Comparison of ENCODE assay signal across 13 cellular contexts in the genomic region with DNA sequence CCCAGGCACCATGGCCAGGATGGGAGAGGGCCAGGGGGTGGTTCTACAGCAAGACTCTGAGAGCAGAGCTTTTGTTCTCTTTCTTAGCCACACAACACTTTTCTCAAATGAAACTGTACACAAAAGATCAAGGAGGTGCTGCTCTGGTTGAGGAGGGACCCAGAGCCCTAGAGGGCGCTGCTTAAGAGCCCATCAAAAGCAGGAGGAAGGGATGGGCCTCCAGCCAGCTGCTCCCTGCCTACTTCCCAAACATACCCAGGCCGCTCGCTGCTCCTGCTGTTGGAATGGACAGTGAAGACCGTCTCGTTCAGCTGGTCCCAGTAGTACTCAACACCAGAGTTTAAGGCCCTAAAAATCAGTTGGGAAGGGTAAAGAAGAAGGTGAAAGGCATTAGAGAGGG. TPM values are rescaled to one million over a fixed set of nuclear protein-coding genes. Genes with fewer than 3 reads are reported as not detected.
DNase-seq lines count a peak whose midpoint lies in the region; ATAC-seq, FAIRE-seq and TF ChIP-seq lines count a peak whose summit lies in the region.
"Had no signal": no experiment of that assay in that cellular context is flagged by ENCODE, and none has a peak within 500 bp of the region (broad histone marks: within the 10 kb centered on the region; RNA-seq: fewer than 3 reads in every experiment).

No MANE protein-coding gene starts in this region.

- DNase-seq in A549 (ENCODE audit: low read depth in 1 of 2, low spot score in 1 of 2) = peak in 1 of 2 experiments; percentile 46
- DNase-seq in HCT116 (ENCODE audit: low read depth, low spot score) = no peak
- peak; percentile 48 for DNase-seq in SK-MEL-5 (ENCODE audit: low read depth, low spot score)
- peak; percentile 15 for DNase-seq in fibroblast of pulmonary artery (ENCODE audit: low read depth)
- no peak for DNase-seq in NCI-H748 treated with DMSO at 0.1 percent for 48 hours (lab: John Stamatoyannopoulos, UW)
- no peak for DNase-seq in kidney tubule cell (ENCODE audit: low spot score)
- no peak for DNase-seq in HAP-1 (ENCODE audit: low spot score in 2 of 2)
- DNase-seq in erythroblast (lab: John Stamatoyannopoulos, UW) = no peak
- DNase-seq: activated CD4-positive, alpha-beta T cell treated with anti-CD3 and anti-CD28 coated beads, Interleukin-2, amount 50 U/mL, for 1 hour; activated gamma-delta T cell treated with Interleukin-2 at 50 U/mL for 16 hours; spleen; stimulated activated CD8-positive, alpha-beta memory T cell treated with anti-CD3 and anti-CD28 coated beads, Interleukin-4, amount 100 ng/mL, for 48 hours had no signal

- CTCF ChIA-PET in A549 (lab: Yijun Ruan, JAX) = interaction anchor here (0.7 to 4.5 kb wide), 10 partner anchors 9 to 119 kb away, joined by 3 to 20 read pairs (median 3); a partner anchor contains a TSS
- CTCF ChIA-PET in HCT116 (lab: Charles Lee) = interaction anchor here (1.2 to 1.8 kb wide), 4 partner anchors 9 to 119 kb away, joined by 4 to 6 read pairs (median 4); no protein-coding TSS in a partner anchor

- no peak overlapping the region for H2AFZ ChIP-seq in HCT116 (ENCODE audit: low read depth, low read length, poor library complexity, severe bottlenecking)

- RAD21 ChIA-PET in HCT116 (lab: Charles Lee; ENCODE audit: low non-redundant PET in 1 of 2, low total read pairs in 2 of 2, uncharacterized antibody in 2 of 2, unreplicated experiment in 2 of 2) = no interaction called here

- H3K4me3 ChIP-seq in A549 = no peak overlapping the region
- H3K4me3 ChIP-seq in HCT116 (replicated peaks in 1 of 2; ENCODE audit: low read depth in 1 of 2, low read length in 2 of 2) = no peak overlapping the region
- H3K4me3 ChIP-seq in fibroblast of pulmonary artery (replicated peaks; ENCODE audit: low read depth, low read length) = no peak overlapping the region
- no peak overlapping the region for H3K4me3 ChIP-seq in HAP-1
- H3K4me3 ChIP-seq: SJCRH30, spleen had no signal

- no peaks in the 10 kb centered on the region for H3K27me3 ChIP-seq in HCT116 (ENCODE audit: insufficient read depth, low read length)
- no peaks in the 10 kb centered on the region for H3K27me3 ChIP-seq in HAP-1 (ENCODE audit: low read depth)
- H3K27me3 ChIP-seq: SJCRH30, spleen had no signal

- intact Hi-C loops in HCT116 (cut with micrococcal nuclease) = no loop called here

- 69% methylated on average over 5 of the region's 5 CpGs for WGBS in A549 (ENCODE audit: missing lambda C conversion rate)

- TF ChIP-seq CTCF in A549 (IDR thresholded peaks at IDR 0.05) = peak; percentile 7; the same call in 1 of the 3 replicates
- peak; percentile 16 to 41 (median 23); a peak in 3 of 6 replicates for TF ChIP-seq CTCF in HCT116 (IDR thresholded peaks at IDR 0.05 in 2 of 3, conservative IDR thresholded peaks at IDR 0.05 in 1 of 3; ENCODE audit: borderline replicate concordance in 1 of 3, insufficient read depth in 1 of 3, low read depth in 2 of 3, low read length in 2 of 3)
- TF ChIP-seq CTCF in fibroblast of pulmonary artery (IDR thresholded peaks at IDR 0.05; ENCODE audit: low read length, missing control alignments) = peak; percentile 30

- TF ChIP-seq POLR2A in A549 (IDR thresholded peaks at IDR 0.05; ENCODE audit: low read length) (no peak), HCT116 (IDR thresholded peaks at IDR 0.05; ENCODE audit: borderline replicate concordance, extremely low read depth, insufficient read depth, insufficient read length) (no peak), erythroblast (IDR thresholded peaks at IDR 0.05; ENCODE audit: low read length) (no peak)

- no peaks in the 10 kb centered on the region for H3K9me2 ChIP-seq in HCT116 (ENCODE audit: insufficient read depth)

- H3K9ac ChIP-seq in HCT116 (ENCODE audit: low read length) = no peak overlapping the region

- in situ Hi-C loops in SK-MEL-5 (cut with HindIII; ENCODE audit: low pct_unique_long_range_greater_than_20kb, low sequenced_read_pairs) = no loop called here
- in situ Hi-C loops in HAP-1 (cut with MboI; ENCODE audit: low sequenced_read_pairs) = no loop called here

- H3K27ac ChIP-seq in A549 (no peak overlapping the region), HCT116 (ENCODE audit: low read depth, low read length) (no peak overlapping the region)
- H3K27ac ChIP-seq: SJCRH30 had no signal

- no peaks in the 10 kb centered on the region for H3K9me3 ChIP-seq in A549
- no peaks in the 10 kb centered on the region for H3K9me3 ChIP-seq in HCT116 (ENCODE audit: control insufficient read depth in 1 of 2, insufficient read depth in 1 of 2, low read depth in 1 of 2, low read length in 2 of 2)
- H3K9me3 ChIP-seq in HAP-1 = no peaks in the 10 kb centered on the region
- H3K9me3 ChIP-seq: SJCRH30, spleen had no signal

- no peak for FAIRE-seq in A549 (lab: Jason Lieb, UNC)

- POLR2A ChIA-PET in A549 (lab: Yijun Ruan, JAX) = no interaction called here
- POLR2A ChIA-PET in HCT116 (lab: Charles Lee) = no interaction called here

- peaks cover 16% of the 10 kb centered on the region for H3K4me1 ChIP-seq in A549
- H3K4me1 ChIP-seq in HCT116 (ENCODE audit: control insufficient read depth in 1 of 2, insufficient read depth in 2 of 2, low read length in 2 of 2) = no peaks in the 10 kb centered on the region
- no peaks in the 10 kb centered on the region for H3K4me1 ChIP-seq in HAP-1
- H3K4me1 ChIP-seq: SJCRH30 had no signal

- no peaks in the 10 kb centered on the region for H3K79me2 ChIP-seq in HCT116 (ENCODE audit: insufficient read depth, low read length)

- H4K20me1 ChIP-seq in HCT116 (ENCODE audit: insufficient read depth) = no peaks in the 10 kb centered on the region

- H3K36me3 ChIP-seq in HCT116 (ENCODE audit: control insufficient read depth in 1 of 2, insufficient read depth in 2 of 2, low read length in 2 of 2) (peaks cover 0 to 4% of the 10 kb centered on the region in 2 experiments; a peak in 2 of 4 replicates), HAP-1 (replicated peaks) (no peaks in the 10 kb centered on the region)

- TF ChIP-seq EP300 in A549 (IDR thresholded peaks at IDR 0.05) = no peak

- no TSS peak for BruUV-seq in HCT116 (replicated peaks; lab: Mats Ljungman, UMichigan)

- TF ChIP-seq RAD21 in A549 (conservative IDR thresholded peaks at IDR 0.05 in 1 of 2, IDR thresholded peaks at IDR 0.05 in 1 of 2) (peak; percentile 20 to 42; a peak in 2 of 5 replicates), HCT116 (IDR thresholded peaks at IDR 0.05; ENCODE audit: low read depth) (peak; percentile 46)

- ATAC-seq in A549 (peak in 1 of 2 experiments; percentile 77; a peak in 3 of 6 replicates), HCT116 (peak; percentile 80)

- no peak overlapping the region for H3K4me2 ChIP-seq in A549
- no peak overlapping the region for H3K4me2 ChIP-seq in HCT116 (ENCODE audit: low read length)

TF ChIP-seq in A549, 52 proteins besides CTCF, POLR2A, EP300 and RAD21 (continues in another document):
- no peak for TF ChIP-seq RNF2 (IDR thresholded peaks at IDR 0.05; ENCODE audit: borderline replicate concordance, low read depth)

TF ChIP-seq in HCT116, 20 proteins besides CTCF, POLR2A, EP300 and RAD21 (continues in another document):
- TF ChIP-seq, protein P1, sequence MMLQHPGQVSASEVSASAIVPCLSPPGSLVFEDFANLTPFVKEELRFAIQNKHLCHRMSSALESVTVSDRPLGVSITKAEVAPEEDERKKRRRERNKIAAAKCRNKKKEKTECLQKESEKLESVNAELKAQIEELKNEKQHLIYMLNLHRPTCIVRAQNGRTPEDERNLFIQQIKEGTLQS (IDR thresholded peaks at IDR 0.05) = no peak
- TF ChIP-seq CBX3 (IDR thresholded peaks at IDR 0.05; ENCODE audit: low read depth) (no peak), SP1 (IDR thresholded peaks at IDR 0.05; ENCODE audit: low read depth) (no peak), SIN3A (IDR thresholded peaks at IDR 0.05; ENCODE audit: low read depth) (no peak)

RNA-seq across cellular contexts. Expression of a gene that starts 18.4 kb away (rescaled TPM):
- 0.17 and 0.22 TPM in 2 replicates for polyA plus RNA-seq in A549 (2011; rRNA removed)
- 0.30 and 0.47 TPM in 2 replicates for polyA plus RNA-seq in A549 (2012; cell fraction: cytosol; rRNA removed)
- polyA plus RNA-seq in A549 (2012; cell fraction: nucleus; rRNA removed) = 0.92 and 1.2 TPM in 2 replicates
- 0.28 to 0.38 TPM (median 0.29 TPM) in 3 replicates for polyA plus RNA-seq in A549 (2017; fragmentation: RNase III; extraction: RNeasy Plus Mini Kit Qiagen cat#74134 plus additional on column Dnase treatment)
- polyA minus RNA-seq in A549 (2011; rRNA and poly(A)+ RNA removed) = 0.34 and 0.70 TPM in 2 replicates
- 1.1 TPM for total RNA-seq in HCT116 (2021; ENCODE audit: unreplicated experiment)
- polyA plus RNA-seq in HCT116 (2012) = 2.5 and 2.9 TPM in 2 replicates
- total RNA-seq in SK-MEL-5 (2014; rRNA removed; shearing (Covaris generic)) = 1.9 and 2.7 TPM in 2 replicates
- 1.6 and 2.2 TPM in 2 replicates for polyA plus RNA-seq in SK-MEL-5 (2015; cell fraction: cytosol; rRNA removed)
- not detected in 2 replicates for polyA plus RNA-seq in SK-MEL-5 (2015; cell fraction: nucleus; rRNA removed)

RNA-seq across cellular contexts. Expression of a gene that starts 28.6 kb away (rescaled TPM):
- polyA plus RNA-seq in A549 (2011; rRNA removed) (18.3 and 18.4 TPM in 2 replicates), A549 (2017; fragmentation: RNase III; extraction: RNeasy Plus Mini Kit Qiagen cat#74134 plus additional on column Dnase treatment) (12.8 to 15.1 TPM (median 13.6 TPM) in 3 replicates)
- 41.1 and 43.1 TPM in 2 replicates for polyA plus RNA-seq in A549 (2012; cell fraction: cytosol; rRNA removed)
- polyA plus RNA-seq in A549 (2012; cell fraction: nucleus; rRNA removed) = 15.2 and 20.4 TPM in 2 replicates
- 3.8 and 6.6 TPM in 2 replicates for polyA minus RNA-seq in A549 (2011; rRNA and poly(A)+ RNA removed)
- total RNA-seq in HCT116 (2021; ENCODE audit: unreplicated experiment) = 286 TPM
- polyA plus RNA-seq in HCT116 (2012) = 442 and 447 TPM in 2 replicates
- total RNA-seq in SK-MEL-5 (2014; rRNA removed; shearing (Covaris generic)) = 3.1 and 4.7 TPM in 2 replicates
- polyA plus RNA-seq in SK-MEL-5 (2015; cell fraction: cytosol; rRNA removed) = 2.4 and 5.1 TPM in 2 replicates
- 2.3 and 14.6 TPM in 2 replicates for polyA plus RNA-seq in SK-MEL-5 (2015; cell fraction: nucleus; rRNA removed)

Comparison
In these comparisons a context has a peak if more than half of its experiments do, and no peak if none do; other contexts are left out.
1. DNase-seq: peak in SK-MEL-5 (single experiment) and fibroblast of pulmonary artery (single experiment); none in HCT116 (single experiment), NCI-H748 treated with DMSO at 0.1 percent for 48 hours (single experiment), kidney tubule cell (single experiment), HAP-1 (0 of 2) and erythroblast (0 of 2).
2. RNA of a gene that starts 28.6 kb away (total RNA-seq): 286 TPM in HCT116 (single experiment); 3.1 to 4.7 TPM in SK-MEL-5; every median in the first group is over 10 times any median in the second.
3. Peak in every context shown above with its lines, with median percentiles within 50 percentile points of each other: CTCF ChIP-seq.